Comparison of ENCODE assay signal across 19 cellular contexts in the genomic region with DNA sequence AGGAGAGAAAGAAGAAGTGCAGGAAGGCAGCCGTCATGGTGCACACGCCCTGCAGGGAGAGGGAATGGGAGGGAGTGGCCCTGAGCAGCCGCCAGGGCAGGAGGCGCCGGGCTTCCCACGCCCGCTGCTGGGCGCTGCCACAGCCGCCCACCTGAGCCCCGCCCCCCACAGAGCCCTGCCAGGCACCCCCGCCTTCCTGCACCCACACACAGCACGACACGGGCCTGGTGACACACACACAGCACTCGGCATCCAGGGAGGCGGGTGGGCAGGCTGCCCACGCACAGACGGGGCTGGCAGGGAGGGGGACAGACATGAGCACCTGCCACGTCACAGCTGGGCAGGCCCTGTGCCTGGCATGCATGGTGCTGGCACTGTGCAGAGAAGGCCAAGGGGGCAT. TPM values are rescaled to one million over a fixed set of nuclear protein-coding genes. Genes with fewer than 3 reads are reported as not detected.
DNase-seq lines count a peak whose midpoint lies in the region; ATAC-seq, FAIRE-seq and TF ChIP-seq lines count a peak whose summit lies in the region.
"Had no signal": no experiment of that assay in that cellular context is flagged by ENCODE, and none has a peak within 500 bp of the region (broad histone marks: within the 10 kb centered on the region; RNA-seq: fewer than 3 reads in every experiment).

No MANE protein-coding gene starts in this region.

- no peak overlapping the region for H3K27ac Mint-ChIP-seq in stimulated activated memory B cell treated with anti-CD40 and anti-IgM and Interleukin-4, amounts not matched to agents 10 μg/mL and 1 μg/mL and 100 μg/mL, for 72 hours
- H3K27ac Mint-ChIP-seq: activated naive CD8-positive, alpha-beta T cell treated with anti-CD3 and anti-CD28 coated beads for 36 hours; WTC11 had no signal

- peak in 1 of 6 experiments; percentile 15 for TF ChIP-seq CTCF in Peyer's patch (IDR thresholded peaks at IDR 0.05)
- no peak for TF ChIP-seq CTCF in colonic mucosa (IDR thresholded peaks at IDR 0.05)

- H3K4me3 ChIP-seq in Peyer's patch (no peak overlapping the region), colonic mucosa (no peak overlapping the region), small intestine (ENCODE audit: low read depth in 1 of 2, low read length in 2 of 2) (no peak overlapping the region)
- H3K4me3 ChIP-seq: GM23248, neural progenitor cell had no signal

- no peaks in the 10 kb centered on the region for H3K36me3 Mint-ChIP-seq in stimulated activated memory B cell treated with anti-CD40 and anti-IgM and Interleukin-4, amounts not matched to agents 10 μg/mL and 1 μg/mL and 100 μg/mL, for 72 hours
- H3K36me3 Mint-ChIP-seq: activated naive CD8-positive, alpha-beta T cell treated with anti-CD3 and anti-CD28 coated beads for 36 hours; WTC11 had no signal

- peaks cover 27% of the 10 kb centered on the region for H3K4me1 Mint-ChIP-seq in stimulated activated memory B cell treated with anti-CD40 and anti-IgM and Interleukin-4, amounts not matched to agents 10 μg/mL and 1 μg/mL and 100 μg/mL, for 72 hours

- H3K27ac ChIP-seq in Peyer's patch (peak overlapping the region in 1 of 4 donors; percentile 30), colonic mucosa (no peak overlapping the region), small intestine (ENCODE audit: low read depth in 1 of 2, low read length in 1 of 2) (no peak overlapping the region)
- H3K27ac ChIP-seq: GM23248, neural progenitor cell had no signal

- H3K9me3 ChIP-seq in Peyer's patch (no peaks in the 10 kb centered on the region), colonic mucosa (no peaks in the 10 kb centered on the region), small intestine (ENCODE audit: control insufficient read depth, low read depth) (no peaks in the 10 kb centered on the region)

- peaks cover 9% of the 10 kb centered on the region for H3K27me3 Mint-ChIP-seq in stimulated activated memory B cell treated with anti-CD40 and anti-IgM and Interleukin-4, amounts not matched to agents 10 μg/mL and 1 μg/mL and 100 μg/mL, for 72 hours
- H3K27me3 Mint-ChIP-seq: activated naive CD8-positive, alpha-beta T cell treated with anti-CD3 and anti-CD28 coated beads for 36 hours had no signal

- H3K27me3 ChIP-seq in Peyer's patch (no peaks in the 10 kb centered on the region), colonic mucosa (no peaks in the 10 kb centered on the region), small intestine (ENCODE audit: control insufficient read depth in 2 of 2, insufficient read depth in 2 of 2, low read length in 2 of 2) (no peaks in the 10 kb centered on the region)
- H3K27me3 ChIP-seq: neural progenitor cell had no signal

- H3K36me3 ChIP-seq in Peyer's patch, result no peaks in the 10 kb centered on the region
- no peaks in the 10 kb centered on the region for H3K36me3 ChIP-seq in colonic mucosa
- no peaks in the 10 kb centered on the region for H3K36me3 ChIP-seq in small intestine (ENCODE audit: control insufficient read depth in 2 of 2, insufficient read depth in 2 of 2, low read length in 2 of 2)
- H3K36me3 ChIP-seq: neural progenitor cell had no signal

- peak overlapping the region in 1 of 2 donors; percentile 5 for H3K9ac ChIP-seq in colonic mucosa (ENCODE audit: low read depth in 2 of 2, low read length in 2 of 2)
- H3K9ac ChIP-seq: GM23248, neural progenitor cell had no signal

- no peaks in the 10 kb centered on the region for H3K9me3 Mint-ChIP-seq in stimulated activated memory B cell treated with anti-CD40 and anti-IgM and Interleukin-4, amounts not matched to agents 10 μg/mL and 1 μg/mL and 100 μg/mL, for 72 hours
- H3K9me3 Mint-ChIP-seq: activated naive CD8-positive, alpha-beta T cell treated with anti-CD3 and anti-CD28 coated beads for 36 hours; neural progenitor cell; WTC11 had no signal

- no peak for FAIRE-seq in small intestine (lab: Jason Lieb, UNC)
- FAIRE-seq: D721Med, frontal cortex, GM19239 had no signal

- H3K4me1 ChIP-seq in Peyer's patch, result peaks cover 0 to 10% (median 0%) of the 10 kb centered on the region in 4 donors
- no peaks in the 10 kb centered on the region for H3K4me1 ChIP-seq in colonic mucosa
- H3K4me1 ChIP-seq in small intestine (ENCODE audit: control insufficient read depth in 2 of 2, insufficient read depth in 1 of 2, low read depth in 1 of 2, low read length in 1 of 2), result no peaks in the 10 kb centered on the region
- H3K4me1 ChIP-seq: neural progenitor cell had no signal

- WGBS in small intestine, 3 donors, result 6 to 57% (median 19%) methylated on average over 15 to 18 of the region's 18 CpGs

- intact Hi-C loops in colonic mucosa (cut with DNase I), result no loop called here

- no peak for TF ChIP-seq POLR2A in Peyer's patch (IDR thresholded peaks at IDR 0.05)

- ATAC-seq in HG03025 (IDR thresholded peaks at IDR 0.05; ENCODE audit: low FRiP score, unreplicated experiment), result no peak
- ATAC-seq in stimulated activated memory B cell treated with anti-CD40 and anti-IgM and Interleukin-4, amounts not matched to agents 10 μg/mL and 1 μg/mL and 100 μg/mL, for 72 hours, result no peak
- ATAC-seq: WTC11 had no signal

- no peak overlapping the region for H3K4me3 Mint-ChIP-seq in stimulated activated memory B cell treated with anti-CD40 and anti-IgM and Interleukin-4, amounts not matched to agents 10 μg/mL and 1 μg/mL and 100 μg/mL, for 72 hours
- H3K4me3 Mint-ChIP-seq: activated naive CD8-positive, alpha-beta T cell treated with anti-CD3 and anti-CD28 coated beads for 36 hours; neural progenitor cell; WTC11 had no signal

- DNase-seq in NCI-H1105 treated with DMSO at 0.1 percent for 48 hours (lab: John Stamatoyannopoulos, UW) (peak; percentile 4), NCI-H1105 (lab: John Stamatoyannopoulos, UW) (no peak), Peyer's patch (peak in 2 of 3 donors; percentile 53 to 65), colonic mucosa (peak; percentile 44), small intestine (peak; percentile 65), Kasumi-1 (lab: John Stamatoyannopoulos, UW) (no peak)
- DNase-seq: 8988T; activated naive CD8-positive, alpha-beta T cell treated with anti-CD3 and anti-CD28 coated beads for 36 hours; GM23248; NCI-H1417 treated with DMSO at 0.1 percent for 48 hours; NCI-H526 treated with DMSO at 0.1 percent for 48 hours; SIG-M5 had no signal

RNA-seq across cellular contexts. Expression of a gene that starts 27.5 kb away (rescaled TPM):
- total RNA-seq in Peyer's patch, result 10 to 100 TPM in 3 of 4 donors, 1 to 10 TPM in 1; 3.3 to 39.1 (median 17.2) TPM
- 1 to 10 TPM in 1 of 2 donors, under 1 TPM in 1; 0.59 to 1.6 TPM for total RNA-seq in colonic mucosa
- polyA plus RNA-seq in small intestine, result 10 to 100 TPM in 1 of 3 donors, 1 to 10 TPM in 2; 4.8 to 18.3 (median 4.9) TPM

RNA-seq across cellular contexts. Expression of a gene that starts 32.9 kb away (rescaled TPM):
- total RNA-seq in Peyer's patch (100 to 1,000 TPM in 1 of 4 donors, 10 to 100 TPM in 3; 18.2 to 201 (median 58.3) TPM), colonic mucosa (10 to 100 TPM in 1 of 2 donors, 1 to 10 TPM in 1; 9.0 to 15.4 TPM)
- polyA plus RNA-seq in small intestine, result 10 to 100 TPM; 12.3 to 18.1 (median 15.3) TPM

Comparison
In these comparisons a context has a peak if more than half of its experiments do, and no peak if none do; other contexts are left out.
1. DNase-seq: peak in NCI-H1105 treated with DMSO at 0.1 percent for 48 hours (single experiment), Peyer's patch (2 of 3), colonic mucosa (single experiment) and small intestine (single experiment); none in NCI-H1105 (single experiment) and Kasumi-1 (0 of 2).